8 cellular contexts compared by ENCODE assay signal in the genomic region with DNA sequence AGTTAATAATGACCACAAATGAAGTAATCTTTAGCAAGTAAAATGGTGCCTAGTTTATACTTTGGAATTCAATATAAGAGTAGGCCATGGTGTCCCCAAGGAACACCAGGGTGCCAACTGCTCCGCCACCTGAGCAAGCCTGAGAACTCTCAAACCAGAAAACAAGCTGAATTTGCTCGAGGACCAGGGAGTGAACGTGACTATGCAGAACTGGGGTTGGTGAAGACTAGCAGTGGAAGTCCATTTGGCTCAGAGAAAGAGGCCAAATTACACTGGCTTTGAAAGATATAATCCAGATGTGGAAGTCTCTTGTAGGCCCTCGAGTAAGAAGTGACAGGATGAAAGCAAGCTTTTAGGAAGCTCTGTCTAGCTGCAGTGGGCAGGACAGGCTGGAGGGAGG. TPM values are rescaled to one million over a fixed set of nuclear protein-coding genes. Genes with fewer than 3 reads are reported as not detected.
"Had no signal": no experiment of that assay in that cellular context is flagged by ENCODE, and none has a peak within 500 bp of the region (broad histone marks: within the 10 kb centered on the region; RNA-seq: fewer than 3 reads in every experiment).

No MANE protein-coding gene starts in this region.

- H3K27ac Mint-ChIP-seq: H9, IgD-negative memory B cell had no signal

- H3K4me1 Mint-ChIP-seq: IgD-negative memory B cell had no signal

- H3K27ac ChIP-seq: GM23248 had no signal

- FAIRE-seq: H54, HTR-8/SVneo had no signal

- H3K4me3 Mint-ChIP-seq: H9, IgD-negative memory B cell had no signal

- H3K9ac ChIP-seq: GM23248 had no signal

- H3K4me3 ChIP-seq: GM23248 had no signal

- H3K36me3 Mint-ChIP-seq: IgD-negative memory B cell had no signal

- H2AFZ ChIP-seq: GM23248 had no signal

- H3K9me3 Mint-ChIP-seq: H9, IgD-negative memory B cell had no signal

- DNase-seq: GM23248, GOT3, H9, HCEC 1CT had no signal

RNA-seq across cellular contexts. Expression of gene SMIM35, which starts 8.7 kb away (rescaled TPM):
- total RNA-seq: GM23248, H9, HT-29 had no signal
- polyA plus RNA-seq: GM23248 had no signal

RNA-seq across cellular contexts. Expression of gene TMPRSS4, which starts 18.6 kb away (rescaled TPM):
- total RNA-seq: GM23248, H9 had no signal
- polyA plus RNA-seq: GM23248, IgD-negative memory B cell had no signal

RNA-seq across cellular contexts. Expression of gene SCN4B, which starts 57.1 kb away (rescaled TPM):
- total RNA-seq: GM23248, HT-29 had no signal
- polyA plus RNA-seq: GM23248, IgD-negative memory B cell had no signal
